8 cellular contexts compared by ENCODE assay signal in the genomic region with DNA sequence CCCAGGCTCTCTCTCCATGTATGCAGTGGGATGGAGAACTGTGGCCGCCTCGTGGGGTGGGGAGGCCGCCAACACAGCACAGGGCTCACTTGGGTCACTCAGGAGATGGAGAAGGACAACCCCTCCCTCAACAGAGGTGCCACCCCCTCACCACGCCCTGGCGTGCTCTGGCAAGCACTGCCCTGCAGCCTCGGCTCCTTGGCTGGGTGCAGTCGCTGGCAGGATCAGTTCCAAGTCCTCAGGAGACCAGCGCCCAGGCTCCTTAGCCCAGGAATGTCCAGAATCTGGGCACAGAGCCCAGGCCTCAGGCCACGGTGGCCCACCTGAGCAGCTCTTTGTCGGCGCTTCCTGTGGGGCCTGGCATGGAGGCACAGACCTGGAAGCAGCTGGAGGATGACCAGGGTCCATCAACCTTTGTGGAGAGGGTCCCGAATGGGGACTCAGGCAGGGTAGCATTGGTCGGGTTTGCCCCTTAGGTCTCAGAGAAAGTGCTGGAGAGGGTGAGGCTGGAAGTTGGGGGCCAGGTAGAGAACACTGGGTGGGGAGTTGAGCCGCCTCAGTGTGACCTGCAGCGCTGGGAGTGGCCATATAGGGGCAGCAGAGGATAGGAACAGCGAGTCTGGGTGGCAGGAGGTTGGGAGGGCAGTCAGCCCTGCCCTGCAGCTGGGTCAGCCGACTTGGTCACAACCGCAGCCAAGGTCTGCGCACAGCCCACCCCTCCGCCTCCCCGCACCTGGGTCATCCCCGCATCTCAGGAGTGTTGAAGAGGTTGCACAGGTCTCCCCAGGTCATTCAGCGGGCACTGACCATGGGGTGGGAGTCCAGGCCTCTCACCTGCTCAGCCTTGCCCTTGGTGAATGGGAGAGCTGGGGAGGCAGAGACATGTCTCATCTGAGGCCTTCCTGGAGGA. TPM values are rescaled to one million over a fixed set of nuclear protein-coding genes. Genes with fewer than 3 reads are reported as not detected.
DNase-seq lines count a peak whose midpoint lies in the region; ATAC-seq, FAIRE-seq and TF ChIP-seq lines count a peak whose summit lies in the region.

No MANE protein-coding gene starts in this region.

- peak; percentile 98 for FAIRE-seq in urothelium cell line (lab: Jason Lieb, UNC)

- CTCF ChIA-PET in activated CD8-positive, alpha-beta T cell treated with anti-CD3 and anti-CD28 coated beads, Interleukin-2, amount 10 ng/mL, durations not matched to agents 7 days and 5 days (lab: Charles Lee) = interaction anchor here (0.6 to 2.9 kb wide), 16 partner anchors 9 to 100 kb away, joined by 3 to 21 read pairs (median 5); partner anchors contain the start of gene GGT5

- no peak overlapping the region for H3K27ac Mint-ChIP-seq in activated CD8-positive, alpha-beta T cell treated with anti-CD3 and anti-CD28 coated beads, Interleukin-2, amount 10 ng/mL, durations not matched to agents 7 days and 5 days

- H4K20me1 ChIP-seq in neural cell (ENCODE audit: insufficient read depth) = no peaks in the 10 kb centered on the region

- H3K36me3 Mint-ChIP-seq in activated CD8-positive, alpha-beta T cell treated with anti-CD3 and anti-CD28 coated beads, Interleukin-2, amount 10 ng/mL, durations not matched to agents 7 days and 5 days (ENCODE audit: low read depth) = no peaks in the 10 kb centered on the region

- H3K9me2 ChIP-seq in neural cell (ENCODE audit: insufficient read depth, low read length) = no peaks in the 10 kb centered on the region

- no peak for TF ChIP-seq EP300 in neural cell (conservative IDR thresholded peaks at IDR 0.05; ENCODE audit: poor library complexity, severe bottlenecking)

- ATAC-seq in activated CD8-positive, alpha-beta T cell treated with anti-CD3 and anti-CD28 coated beads, Interleukin-2, amount 10 ng/mL, durations not matched to agents 7 days and 5 days = peak; percentile 77
- ATAC-seq in GM19463 (IDR thresholded peaks at IDR 0.05; ENCODE audit: unreplicated experiment) = no peak

- no peaks in the 10 kb centered on the region for H3F3A ChIP-seq in neural cell (ENCODE audit: insufficient read depth, low read length, poor library complexity, severe bottlenecking)

- H2AFZ ChIP-seq in neural cell (ENCODE audit: low read depth, low read length) = no peak overlapping the region

- H3K9me3 ChIP-seq in neural cell (ENCODE audit: low read length) = no peaks in the 10 kb centered on the region

- no peak overlapping the region for H3K27ac ChIP-seq in neural cell (ENCODE audit: low read length)

- TF ChIP-seq CTCF in fibroblast of the aortic adventitia (IDR thresholded peaks at IDR 0.05; ENCODE audit: insufficient read depth, low read length) = peak; percentile 95
- TF ChIP-seq CTCF in neural cell (IDR thresholded peaks at IDR 0.05; ENCODE audit: poor library complexity, severe bottlenecking) = peak; percentile 70

- H3K9ac ChIP-seq in neural cell (ENCODE audit: low read length) = no peak overlapping the region

- H3K36me3 ChIP-seq in neural cell (ENCODE audit: insufficient read depth, low read length) = no peaks in the 10 kb centered on the region

- H3K4me1 Mint-ChIP-seq in activated CD8-positive, alpha-beta T cell treated with anti-CD3 and anti-CD28 coated beads, Interleukin-2, amount 10 ng/mL, durations not matched to agents 7 days and 5 days (ENCODE audit: low read depth) = peaks cover 11% of the 10 kb centered on the region

- TF ChIP-seq RAD21 in neural cell (conservative IDR thresholded peaks at IDR 0.05) = peak; percentile 73

- no peak overlapping the region for H3K4me2 ChIP-seq in neural cell (ENCODE audit: low read length)

- no peak overlapping the region for H3K4me3 ChIP-seq in fibroblast of the aortic adventitia (ENCODE audit: low read depth, low read length)
- no peak overlapping the region for H3K4me3 ChIP-seq in neural cell (ENCODE audit: low read length)

- H3K27me3 ChIP-seq in neural cell (ENCODE audit: insufficient read depth, low read depth, low read length) = no peaks in the 10 kb centered on the region

- DNase-seq in SIG-M5 treated with dmso at 0.1 percent for 504 hours (lab: John Stamatoyannopoulos, UW; ENCODE audit: unreplicated experiment) (peak; percentile 26), SIG-M5 (lab: John Stamatoyannopoulos, UW) (no peak), NCI-H2196 treated with DMSO at 0.1 percent for 48 hours (lab: John Stamatoyannopoulos, UW; ENCODE audit: unreplicated experiment) (peak; percentile 13), fibroblast of the aortic adventitia (ENCODE audit: low read depth) (peak; percentile 72), urothelium cell line (ENCODE audit: low spot score) (peak; percentile 92)
- DNase-seq in activated CD8-positive, alpha-beta T cell treated with anti-CD3 and anti-CD28 coated beads, Interleukin-2, amount 10 ng/mL, durations not matched to agents 7 days and 5 days = peak; percentile 73

- H3K9me3 Mint-ChIP-seq in activated CD8-positive, alpha-beta T cell treated with anti-CD3 and anti-CD28 coated beads, Interleukin-2, amount 10 ng/mL, durations not matched to agents 7 days and 5 days (ENCODE audit: insufficient read depth) = no peaks in the 10 kb centered on the region

- no peaks in the 10 kb centered on the region for H3K79me2 ChIP-seq in neural cell (replicated peaks; ENCODE audit: insufficient read depth, low read length)

- no peak overlapping the region for H3K4me3 Mint-ChIP-seq in activated CD8-positive, alpha-beta T cell treated with anti-CD3 and anti-CD28 coated beads, Interleukin-2, amount 10 ng/mL, durations not matched to agents 7 days and 5 days

- H3K27me3 Mint-ChIP-seq in activated CD8-positive, alpha-beta T cell treated with anti-CD3 and anti-CD28 coated beads, Interleukin-2, amount 10 ng/mL, durations not matched to agents 7 days and 5 days (ENCODE audit: low read depth) = no peaks in the 10 kb centered on the region

- POLR2A ChIA-PET in activated CD8-positive, alpha-beta T cell treated with anti-CD3 and anti-CD28 coated beads, Interleukin-2, amount 10 ng/mL, durations not matched to agents 7 days and 5 days (lab: Charles Lee) = no interaction called here

TF ChIP-seq in neural cell, 6 proteins besides CTCF, POLR2A, EP300 and RAD21:
- TF ChIP-seq POLR2AphosphoS5 (IDR thresholded peaks at IDR 0.05) (no peak), TAF1 (IDR thresholded peaks at IDR 0.05; ENCODE audit: low read depth) (no peak), MXI1 (conservative IDR thresholded peaks at IDR 0.05; ENCODE audit: poor library complexity, severe bottlenecking) (no peak), EZH2 (IDR thresholded peaks at IDR 0.05; ENCODE audit: borderline replicate concordance, insufficient read depth, low read length, poor library complexity, severe bottlenecking) (no peak), SMC3 (conservative IDR thresholded peaks at IDR 0.05; ENCODE audit: poor library complexity) (peak; percentile 69)

RNA-seq across cellular contexts. Expression of gene SUSD2, which starts 8.2 kb away (rescaled TPM):
- total RNA-seq in activated CD8-positive, alpha-beta T cell treated with anti-CD3 and anti-CD28 coated beads, Interleukin-2, amount 10 ng/mL, durations not matched to agents 7 days and 5 days = 1 to 10 TPM; 1.3 to 1.9 TPM
- 0.99 and 5.6 TPM in 2 replicates for total RNA-seq in fibroblast of the aortic adventitia (ENCODE audit: low replicate concordance)
- polyA plus RNA-seq in neural cell = 0.20 and 0.36 TPM in 2 replicates
- 0.73 and 0.93 TPM in 2 replicates for polyA minus RNA-seq in neural cell

RNA-seq across cellular contexts. Expression of gene GGT5, which starts 55.4 kb away (rescaled TPM):
- under 1 TPM; 0.29 to 0.44 TPM for total RNA-seq in activated CD8-positive, alpha-beta T cell treated with anti-CD3 and anti-CD28 coated beads, Interleukin-2, amount 10 ng/mL, durations not matched to agents 7 days and 5 days
- total RNA-seq in fibroblast of the aortic adventitia (ENCODE audit: low replicate concordance) = 4.4 and 27.8 TPM in 2 replicates
- 0.12 TPM in 1 of 2 replicates, not detected in the other for polyA plus RNA-seq in neural cell
- not detected in 2 replicates for polyA minus RNA-seq in neural cell
